ENCODE assay signal across 8 cellular contexts in the genomic region with DNA sequence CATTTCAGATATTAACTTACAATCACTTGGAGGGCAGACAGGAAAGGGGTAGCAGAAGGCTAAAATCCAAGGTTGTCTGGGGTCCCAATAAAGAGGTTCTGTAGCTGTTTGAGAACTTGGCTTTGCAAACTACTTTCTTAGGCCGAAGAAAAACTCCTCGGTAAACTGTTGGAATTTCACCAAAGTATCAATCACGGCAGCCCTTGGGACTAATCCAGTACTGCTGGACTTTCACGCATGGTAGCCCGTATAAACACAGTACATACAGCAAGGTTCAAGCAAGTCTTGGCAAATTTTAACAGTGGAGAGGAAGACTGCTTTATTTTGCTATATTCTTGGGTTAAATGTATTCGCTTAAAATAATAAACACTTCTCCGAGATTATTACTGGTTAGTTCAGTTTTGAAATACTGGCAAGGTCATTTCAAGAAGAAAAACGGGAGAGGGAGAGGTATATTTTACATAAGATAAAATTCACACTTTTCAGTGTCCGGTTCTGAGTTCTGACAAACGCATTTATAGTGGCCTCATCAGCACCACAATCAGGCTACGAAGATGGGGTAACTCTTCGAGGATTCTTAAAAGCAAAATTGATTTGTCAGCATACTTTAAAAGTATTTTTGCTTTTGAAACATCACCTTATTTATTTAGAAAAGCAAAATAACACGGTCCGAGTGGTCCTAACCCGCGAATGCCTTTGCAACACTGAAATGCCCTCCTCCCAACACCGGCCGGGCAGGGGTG. TPM values are rescaled to one million over a fixed set of nuclear protein-coding genes. Genes with fewer than 3 reads are reported as not detected.
DNase-seq lines count a peak whose midpoint lies in the region; ATAC-seq, FAIRE-seq and TF ChIP-seq lines count a peak whose summit lies in the region.

No MANE protein-coding gene starts in this region.

- TF ChIP-seq CTCF in astrocyte (IDR thresholded peaks at IDR 0.05; ENCODE audit: insufficient read depth, low read depth, low read length) = no peak
- TF ChIP-seq CTCF in left lung (IDR thresholded peaks at IDR 0.05) = no peak
- no peak for TF ChIP-seq CTCF in thoracic aorta (IDR thresholded peaks at IDR 0.05)

- H3K36me3 ChIP-seq in astrocyte (ENCODE audit: insufficient read depth, low read length) (peaks cover 2% of the 10 kb centered on the region), left lung (no peaks in the 10 kb centered on the region), thoracic aorta (no peaks in the 10 kb centered on the region)

- no peaks in the 10 kb centered on the region for H3K9me3 ChIP-seq in astrocyte (ENCODE audit: insufficient read depth, low read depth, low read length)
- no peaks in the 10 kb centered on the region for H3K9me3 ChIP-seq in left lung
- no peaks in the 10 kb centered on the region for H3K9me3 ChIP-seq in thoracic aorta

- ATAC-seq in activated CD4-positive, alpha-beta T cell treated with anti-CD3 and anti-CD28 coated beads for 36 hours = no peak
- ATAC-seq in left lung (no peak), thoracic aorta (ENCODE audit: insufficient number of reproducible peaks, low FRiP score, low read depth) (no peak)

- H3K4me3 Mint-ChIP-seq in activated CD4-positive, alpha-beta T cell treated with anti-CD3 and anti-CD28 coated beads for 36 hours = peak overlapping the region; percentile 92
- peak overlapping the region; percentile 95 for H3K4me3 Mint-ChIP-seq in astrocyte (ENCODE audit: unreplicated experiment)

- H3K4me1 Mint-ChIP-seq in activated CD4-positive, alpha-beta T cell treated with anti-CD3 and anti-CD28 coated beads for 36 hours = peaks cover 55% of the 10 kb centered on the region
- peaks cover 42% of the 10 kb centered on the region for H3K4me1 Mint-ChIP-seq in astrocyte (ENCODE audit: low read depth, unreplicated experiment)

- peaks cover 70% of the 10 kb centered on the region for H4K20me1 ChIP-seq in astrocyte (ENCODE audit: insufficient read depth, low read length)

- peaks cover 5% of the 10 kb centered on the region for H3K36me3 Mint-ChIP-seq in activated CD4-positive, alpha-beta T cell treated with anti-CD3 and anti-CD28 coated beads for 36 hours (ENCODE audit: low read depth)
- H3K36me3 Mint-ChIP-seq in astrocyte (ENCODE audit: low read depth, unreplicated experiment) = no peaks in the 10 kb centered on the region

- H3K27ac Mint-ChIP-seq in activated CD4-positive, alpha-beta T cell treated with anti-CD3 and anti-CD28 coated beads for 36 hours = peak overlapping the region; percentile 70
- peak overlapping the region; percentile 20 for H3K27ac Mint-ChIP-seq in astrocyte (ENCODE audit: unreplicated experiment)

- intact Hi-C loops in activated CD4-positive, alpha-beta T cell treated with anti-CD3 and anti-CD28 coated beads for 36 hours (cut with DNase I, micrococcal nuclease) = no loop called here
- intact Hi-C loops in left lung (cut with DNase I) = no loop called here

- H3K27me3 Mint-ChIP-seq in activated CD4-positive, alpha-beta T cell treated with anti-CD3 and anti-CD28 coated beads for 36 hours = no peaks in the 10 kb centered on the region
- H3K27me3 Mint-ChIP-seq in astrocyte (ENCODE audit: low read depth, unreplicated experiment) = no peaks in the 10 kb centered on the region

- POLR2A ChIA-PET in activated CD4-positive, alpha-beta T cell treated with anti-CD3 and anti-CD28 coated beads for 36 hours (lab: Charles Lee) = no interaction called here

- peak overlapping the region; percentile 76 for H3K4me3 ChIP-seq in astrocyte (ENCODE audit: insufficient read depth, low read depth, low read length)
- peak overlapping the region; percentile 71 to 88 for H3K4me3 ChIP-seq in left lung
- peak overlapping the region; percentile 87 for H3K4me3 ChIP-seq in thoracic aorta

- peak overlapping the region; percentile 93 for H3K4me2 ChIP-seq in astrocyte (ENCODE audit: low read length)

- CTCF ChIA-PET in activated CD4-positive, alpha-beta T cell treated with anti-CD3 and anti-CD28 coated beads for 36 hours (lab: Charles Lee) = interaction anchor here (0.6 kb wide), 1 partner anchor 205 kb away, joined by 3 read pairs; no protein-coding TSS in a partner anchor

- peaks cover 9% of the 10 kb centered on the region for H3K4me1 ChIP-seq in astrocyte (ENCODE audit: insufficient read depth, low read length)
- peaks cover 15 to 75% of the 10 kb centered on the region in 2 donors for H3K4me1 ChIP-seq in left lung
- peaks cover 18 to 27% of the 10 kb centered on the region in 2 donors for H3K4me1 ChIP-seq in thoracic aorta (ENCODE audit: control insufficient read depth in 1 of 2, low read depth in 2 of 2)

- no peak for FAIRE-seq in astrocyte (lab: Jason Lieb, UNC)

- H2AFZ ChIP-seq in astrocyte (ENCODE audit: low read depth, low read length) = peak overlapping the region; percentile 77

- peak overlapping the region; percentile 56 for H3K27ac ChIP-seq in astrocyte (ENCODE audit: low read depth, low read length)
- peak overlapping the region; percentile 82 to 90 for H3K27ac ChIP-seq in left lung
- peak overlapping the region; percentile 80 to 86 for H3K27ac ChIP-seq in thoracic aorta

- no peak for DNase-seq in activated CD4-positive, alpha-beta T cell treated with anti-CD3 and anti-CD28 coated beads for 36 hours
- DNase-seq in activated CD4-positive, alpha-beta T cell treated with anti-CD3 and anti-CD28 coated beads for 4 hours = no peak
- no peak for DNase-seq in astrocyte (ENCODE audit: low read depth)
- no peak for DNase-seq in left lung
- DNase-seq in thoracic aorta (ENCODE audit: low spot score) = no peak
- no peak for DNase-seq in COR-L47 (lab: John Stamatoyannopoulos, UW)
- no peak for DNase-seq in DMS153 (lab: John Stamatoyannopoulos, UW)
- no peak for DNase-seq in stimulated activated CD4-positive, alpha-beta T cell treated with anti-CD3 and anti-CD28 coated beads, Interleukin-4, amount 100 ng/mL, for 1 hour

- H3K27me3 ChIP-seq in astrocyte (ENCODE audit: insufficient read depth, low read length) (no peaks in the 10 kb centered on the region), left lung (no peaks in the 10 kb centered on the region), thoracic aorta (replicated peaks; ENCODE audit: insufficient read depth) (no peaks in the 10 kb centered on the region)

- peaks cover 89% of the 10 kb centered on the region for H3K79me2 ChIP-seq in astrocyte (ENCODE audit: insufficient read depth, low read length)

- peak overlapping the region; percentile 81 for H3K9ac ChIP-seq in astrocyte (ENCODE audit: low read length)

- no peaks in the 10 kb centered on the region for H3K9me3 Mint-ChIP-seq in activated CD4-positive, alpha-beta T cell treated with anti-CD3 and anti-CD28 coated beads for 36 hours (ENCODE audit: low read depth)
- H3K9me3 Mint-ChIP-seq in astrocyte (ENCODE audit: unreplicated experiment) = no peaks in the 10 kb centered on the region

RNA-seq across cellular contexts. Expression of gene SETD3, which starts 1.3 kb away (rescaled TPM):
- total RNA-seq in activated CD4-positive, alpha-beta T cell treated with anti-CD3 and anti-CD28 coated beads for 36 hours = 10 to 100 TPM; 51.5 to 62.3 TPM
- total RNA-seq in astrocyte = 62.8 and 65.8 TPM in 2 replicates
- 10 to 100 TPM; 69.1 to 78.7 TPM for total RNA-seq in left lung
- total RNA-seq in thoracic aorta = 10 to 100 TPM; 70.8 to 76.8 TPM

RNA-seq across cellular contexts. Expression of gene CCNK, which starts 1.9 kb away (rescaled TPM):
- total RNA-seq in activated CD4-positive, alpha-beta T cell treated with anti-CD3 and anti-CD28 coated beads for 36 hours = 10 to 100 TPM; 93.7 to 96.2 TPM
- total RNA-seq in astrocyte (110 and 121 TPM in 2 replicates), left lung (10 to 100 TPM; 45.4 to 52.5 TPM), thoracic aorta (10 to 100 TPM; 22.6 to 42.2 TPM)
